10 cellular contexts compared by ENCODE assay signal in genomic region chr3:29171583-29171990, GRCh38.
DNase-seq lines count a peak whose midpoint lies in the region; ATAC-seq and TF ChIP-seq lines count a peak whose summit lies in the region.
"Had no signal": no experiment of that assay in that cellular context is flagged by ENCODE, and none has a peak within 500 bp of the region (broad histone marks: within the 10 kb centered on the region; RNA-seq: fewer than 3 reads in every experiment).

No MANE protein-coding gene starts in this region.

- peak overlapping the region; percentile 30 for H3K27ac Mint-ChIP-seq in activated T-cell treated with anti-CD3 and anti-CD28 coated beads, Interleukin-2, amount 50 U/mL, for 72 hours

- H3K27me3 ChIP-seq in heart right ventricle (no peaks in the 10 kb centered on the region), stomach (no peaks in the 10 kb centered on the region)
- H3K27me3 ChIP-seq: breast epithelium had no signal

- TF ChIP-seq CTCF in heart right ventricle (IDR thresholded peaks at IDR 0.05) (no peak), stomach (IDR thresholded peaks at IDR 0.05) (no peak)

- TF ChIP-seq POLR2A in stomach (IDR thresholded peaks at IDR 0.05) = no peak

- no peak for TF ChIP-seq EP300 in stomach (IDR thresholded peaks at IDR 0.05)

- no peaks in the 10 kb centered on the region for H3K36me3 Mint-ChIP-seq in activated T-cell treated with anti-CD3 and anti-CD28 coated beads, Interleukin-2, amount 50 U/mL, for 72 hours (ENCODE audit: insufficient read depth in 2 of 2)

- no peak for DNase-seq in activated T-cell treated with anti-CD3 and anti-CD28 coated beads, Interleukin-2, amount 50 U/mL, for 72 hours
- DNase-seq in activated T-cell treated with anti-CD3 and anti-CD28 coated beads for 4 hours (no peak), SK-MEL-5 (ENCODE audit: low read depth, low spot score) (peak; percentile 95), heart right ventricle (no peak), stomach (no peak), posterior vena cava (ENCODE audit: low spot score) (no peak), NCI-H1694 treated with DMSO at 0.1 percent for 48 hours (lab: John Stamatoyannopoulos, UW) (no peak), GF-D8 (lab: John Stamatoyannopoulos, UW) (no peak)

- H3K27me3 Mint-ChIP-seq in activated T-cell treated with anti-CD3 and anti-CD28 coated beads, Interleukin-2, amount 50 U/mL, for 72 hours (ENCODE audit: low read depth) = no peaks in the 10 kb centered on the region

- H3K4me1 Mint-ChIP-seq in activated T-cell treated with anti-CD3 and anti-CD28 coated beads, Interleukin-2, amount 50 U/mL, for 72 hours (ENCODE audit: low read depth) = peaks cover 12% of the 10 kb centered on the region

- 42 to 53% methylated on average over 4 of the region's 4 CpGs for WGBS in heart right ventricle, 2 donors
- 32 to 53% (median 46%) methylated on average over 4 of the region's 4 CpGs for WGBS in stomach, 5 donors

- peaks cover 2% of the 10 kb centered on the region in 2 donors for H3K9me3 Mint-ChIP-seq in activated T-cell treated with anti-CD3 and anti-CD28 coated beads, Interleukin-2, amount 50 U/mL, for 72 hours

- in situ Hi-C loops in SK-MEL-5 (cut with HindIII; ENCODE audit: low pct_unique_long_range_greater_than_20kb, low sequenced_read_pairs) = no loop called here

- H3K4me3 ChIP-seq in heart right ventricle = no peak overlapping the region
- no peak overlapping the region for H3K4me3 ChIP-seq in stomach
- H3K4me3 ChIP-seq: breast epithelium, K562 had no signal

- intact Hi-C loops in heart right ventricle (cut with DNase I) = loop anchor here in 2 of 10 donors (2.0 to 10.0 kb wide), 3 partner anchors 103 to 593 kb away; no protein-coding TSS in a partner anchor
- intact Hi-C loops in stomach (cut with DNase I; ENCODE audit: low total_unique reads) = no loop called here
- intact Hi-C loops in posterior vena cava (cut with DNase I) = no loop called here

- no peaks in the 10 kb centered on the region for H3K36me3 ChIP-seq in heart right ventricle
- no peaks in the 10 kb centered on the region for H3K36me3 ChIP-seq in stomach
- H3K36me3 ChIP-seq: breast epithelium had no signal

- peak; percentile 24 to 38 for ATAC-seq in activated T-cell treated with anti-CD3 and anti-CD28 coated beads, Interleukin-2, amount 50 U/mL, for 72 hours (replicated peaks in 1 of 2)
- ATAC-seq in heart right ventricle = peak in 7 of 8 donors; percentile 41 to 90 (median 62)
- ATAC-seq: K562 had no signal

- H3K27ac ChIP-seq in heart right ventricle (peak overlapping the region; percentile 7 to 85 (median 70)), stomach (peak overlapping the region in 3 of 5 donors; percentile 20 to 69 (median 38))

- peak overlapping the region; percentile 27 to 65 for H3K4me3 Mint-ChIP-seq in activated T-cell treated with anti-CD3 and anti-CD28 coated beads, Interleukin-2, amount 50 U/mL, for 72 hours

- H3K4me1 ChIP-seq in heart right ventricle (peaks cover 0 to 40% (median 27%) of the 10 kb centered on the region in 9 donors), stomach (peaks cover 0 to 6% (median 3%) of the 10 kb centered on the region in 4 donors)
- H3K4me1 ChIP-seq: breast epithelium had no signal

- H3K9me3 ChIP-seq in heart right ventricle (no peaks in the 10 kb centered on the region), stomach (no peaks in the 10 kb centered on the region)
- H3K9me3 ChIP-seq: breast epithelium had no signal
